In genomic region chr1:233496940-233497456, GRCh38 we compare ENCODE assay signal across 21 cellular contexts.
DNase-seq lines count a peak whose midpoint lies in the region; ATAC-seq and TF ChIP-seq lines count a peak whose summit lies in the region.
"Had no signal": no experiment of that assay in that cellular context is flagged by ENCODE, and none has a peak within 500 bp of the region (broad histone marks: within the 10 kb centered on the region; RNA-seq: fewer than 3 reads in every experiment).

No MANE protein-coding gene starts in this region.

- no peaks in the 10 kb centered on the region for H3K27me3 ChIP-seq in upper lobe of right lung
- H3K27me3 ChIP-seq: BE2C; BLaER1 treated with 17β-estradiol and CSF1 and Interleukin-3, amounts not matched to agents 10 nM and 100 nM had no signal

- no peaks in the 10 kb centered on the region for H3K36me3 Mint-ChIP-seq in activated T-cell treated with anti-CD3 and anti-CD28 coated beads, Interleukin-2, amount 50 U/mL, for 4 hours (ENCODE audit: insufficient read depth)
- no peaks in the 10 kb centered on the region for H3K36me3 Mint-ChIP-seq in activated T-cell treated with anti-CD3 and anti-CD28 coated beads, Interleukin-2, amount 50 U/mL, for 24 hours (ENCODE audit: low read depth)
- no peaks in the 10 kb centered on the region for H3K36me3 Mint-ChIP-seq in activated T-helper 17 cell treated with anti-CD3 and anti-CD28 coated beads, Interleukin-2, amount 50 U/mL, for 72 hours (ENCODE audit: low read depth)
- H3K36me3 Mint-ChIP-seq: CD14-positive monocyte; CD4-positive, alpha-beta memory T cell had no signal

- no peak overlapping the region for H3K4me3 ChIP-seq in upper lobe of right lung
- H3K4me3 ChIP-seq: A549; BLaER1 treated with 17β-estradiol and CSF1 and Interleukin-3, amounts not matched to agents 10 nM and 100 nM; GM23248 had no signal

- H3K36me3 ChIP-seq in upper lobe of right lung, result no peaks in the 10 kb centered on the region
- H3K36me3 ChIP-seq: BE2C; BLaER1 treated with 17β-estradiol and CSF1 and Interleukin-3, amounts not matched to agents 10 nM and 100 nM had no signal

- no peak for DNase-seq in activated T-cell treated with anti-CD3 and anti-CD28 coated beads, Interleukin-2, amount 50 U/mL, for 4 hours
- DNase-seq in activated T-cell treated with anti-CD3 and anti-CD28 coated beads, Interleukin-2, amount 50 U/mL, for 24 hours, result no peak
- DNase-seq in upper lobe of right lung (no peak), hepatic stellate cell (ENCODE audit: low spot score) (no peak)
- DNase-seq: 8988T; ACHN; AML-193; BE2C; Calu3; CD4-positive, alpha-beta memory T cell; COR-L47; DMS53; GF-D8; GM23248; H7; HCEC 1CT had no signal

- H3K4me3 Mint-ChIP-seq in activated T-cell treated with anti-CD3 and anti-CD28 coated beads, Interleukin-2, amount 50 U/mL, for 4 hours, result no peak overlapping the region
- H3K4me3 Mint-ChIP-seq in activated T-cell treated with anti-CD3 and anti-CD28 coated beads, Interleukin-2, amount 50 U/mL, for 24 hours, result no peak overlapping the region
- no peak overlapping the region for H3K4me3 Mint-ChIP-seq in activated T-helper 17 cell treated with anti-CD3 and anti-CD28 coated beads, Interleukin-2, amount 50 U/mL, for 72 hours
- H3K4me3 Mint-ChIP-seq: CD14-positive monocyte; CD4-positive, alpha-beta memory T cell had no signal

- no peak overlapping the region for H3K27ac ChIP-seq in upper lobe of right lung
- H3K27ac ChIP-seq: A549, GM23248 had no signal

- H3K4me1 Mint-ChIP-seq in activated T-cell treated with anti-CD3 and anti-CD28 coated beads, Interleukin-2, amount 50 U/mL, for 4 hours (ENCODE audit: low read depth), result no peaks in the 10 kb centered on the region
- no peaks in the 10 kb centered on the region for H3K4me1 Mint-ChIP-seq in activated T-cell treated with anti-CD3 and anti-CD28 coated beads, Interleukin-2, amount 50 U/mL, for 24 hours (ENCODE audit: low read depth)
- no peaks in the 10 kb centered on the region for H3K4me1 Mint-ChIP-seq in activated T-helper 17 cell treated with anti-CD3 and anti-CD28 coated beads, Interleukin-2, amount 50 U/mL, for 72 hours
- H3K4me1 Mint-ChIP-seq: CD14-positive monocyte; CD4-positive, alpha-beta memory T cell had no signal

- ATAC-seq in activated T-cell treated with anti-CD3 and anti-CD28 coated beads, Interleukin-2, amount 50 U/mL, for 4 hours, result peak; percentile 38 to 43
- peak; percentile 65 for ATAC-seq in activated T-helper 17 cell treated with anti-CD3 and anti-CD28 coated beads, Interleukin-2, amount 50 U/mL, for 72 hours (replicated peaks)
- ATAC-seq in upper lobe of right lung (peak; percentile 49), HG03432 (IDR thresholded peaks at IDR 0.05; ENCODE audit: unreplicated experiment) (no peak)
- ATAC-seq: A549 had no signal

- TF ChIP-seq CTCF in upper lobe of right lung (IDR thresholded peaks at IDR 0.05), result no peak

- no peaks in the 10 kb centered on the region for H3K4me1 ChIP-seq in upper lobe of right lung
- H3K4me1 ChIP-seq: A549, BE2C had no signal

- peaks cover 18% of the 10 kb centered on the region for H3K27me3 Mint-ChIP-seq in activated T-cell treated with anti-CD3 and anti-CD28 coated beads, Interleukin-2, amount 50 U/mL, for 4 hours (ENCODE audit: low read depth)
- peaks cover 24% of the 10 kb centered on the region for H3K27me3 Mint-ChIP-seq in activated T-cell treated with anti-CD3 and anti-CD28 coated beads, Interleukin-2, amount 50 U/mL, for 24 hours
- H3K27me3 Mint-ChIP-seq in activated T-helper 17 cell treated with anti-CD3 and anti-CD28 coated beads, Interleukin-2, amount 50 U/mL, for 72 hours, result peaks cover 33% of the 10 kb centered on the region

- H3K9me3 ChIP-seq in upper lobe of right lung, result no peaks in the 10 kb centered on the region
- H3K9me3 ChIP-seq: A549, BE2C had no signal

- no peaks in the 10 kb centered on the region for H3K9me3 Mint-ChIP-seq in activated T-cell treated with anti-CD3 and anti-CD28 coated beads, Interleukin-2, amount 50 U/mL, for 4 hours
- no peaks in the 10 kb centered on the region for H3K9me3 Mint-ChIP-seq in activated T-cell treated with anti-CD3 and anti-CD28 coated beads, Interleukin-2, amount 50 U/mL, for 24 hours
- H3K9me3 Mint-ChIP-seq in activated T-helper 17 cell treated with anti-CD3 and anti-CD28 coated beads, Interleukin-2, amount 50 U/mL, for 72 hours, result peaks cover 6% of the 10 kb centered on the region

- no peak overlapping the region for H3K27ac Mint-ChIP-seq in activated T-cell treated with anti-CD3 and anti-CD28 coated beads, Interleukin-2, amount 50 U/mL, for 24 hours
- H3K27ac Mint-ChIP-seq in activated T-helper 17 cell treated with anti-CD3 and anti-CD28 coated beads, Interleukin-2, amount 50 U/mL, for 72 hours, result no peak overlapping the region
- H3K27ac Mint-ChIP-seq: CD14-positive monocyte; CD4-positive, alpha-beta memory T cell had no signal

- intact Hi-C loops in upper lobe of right lung (cut with DNase I), result no loop called here
